ENCODE assay signal across 8 cellular contexts in genomic region chr19:49142866-49143335, GRCh38. TPM values are rescaled to one million over a fixed set of nuclear protein-coding genes. Genes with fewer than 3 reads are reported as not detected.
DNase-seq lines count a peak whose midpoint lies in the region; ATAC-seq and TF ChIP-seq lines count a peak whose summit lies in the region.

No MANE protein-coding gene starts in this region.

- no peaks in the 10 kb centered on the region for H3K36me3 ChIP-seq in uterus

- peak in 1 of 2 donors; percentile 32 for TF ChIP-seq POLR2A in uterus (IDR thresholded peaks at IDR 0.05)

- no peaks in the 10 kb centered on the region for H3K27me3 ChIP-seq in uterus

- POLR2A ChIA-PET in RWPE1 (lab: Yijun Ruan, JAX; ENCODE audit: low non-redundant PET), result no interaction called here

- DNase-seq in DMS 273 treated with DMSO at 0.1 percent for 48 hours (lab: John Stamatoyannopoulos, UW) (peak; percentile 82), RWPE1 (ENCODE audit: low spot score) (peak; percentile 95), anterior cingulate cortex (lab: John Stamatoyannopoulos, UW) (peak in 57 of 58 donors; percentile 22 to 92 (median 82)), left cardiac atrium (peak; percentile 93), pons (ENCODE audit: low spot score) (peak; percentile 92), uterus (peak; percentile 73 to 84), SKM-1 (lab: John Stamatoyannopoulos, UW; ENCODE audit: unreplicated experiment) (no peak)

- no peaks in the 10 kb centered on the region for H3K4me1 ChIP-seq in uterus

- CTCF ChIA-PET in RWPE1 (lab: Yijun Ruan, JAX), result interaction anchor here (0.6 kb wide), 1 partner anchor 112 kb away, joined by 5 read pairs; no protein-coding TSS in a partner anchor

- H3K4me3 ChIP-seq in uterus, result peak overlapping the region; percentile 24 to 26

- intact Hi-C loops in left cardiac atrium (cut with DNase I) (no loop called here), uterus (cut with DNase I; ENCODE audit: low total_unique reads) (loop anchor here (10.0 kb wide), 1 partner anchor 48 kb away; no protein-coding TSS in a partner anchor)

- ATAC-seq in HG02885 (IDR thresholded peaks at IDR 0.05; ENCODE audit: poor library complexity, unreplicated experiment), result peak; percentile 62
- peak; percentile 96 to 98 for ATAC-seq in left cardiac atrium

- peak overlapping the region; percentile 21 for H3K27ac ChIP-seq in RWPE1
- H3K27ac ChIP-seq in uterus, result no peak overlapping the region

- H3K9me3 ChIP-seq in uterus, result no peaks in the 10 kb centered on the region

- TF ChIP-seq CTCF in RWPE1 (conservative IDR thresholded peaks at IDR 0.05; ENCODE audit: low read depth) (no peak), uterus (IDR thresholded peaks at IDR 0.05) (peak in 1 of 4 experiments; percentile 15)

RNA-seq across cellular contexts. Expression of gene HRC, which starts 12.3 kb away (rescaled TPM):
- total RNA-seq in left cardiac atrium, result 100 to 1,000 TPM; 480 to 499 TPM
- 10 to 100 TPM in 1 of 4 donors, 1 to 10 TPM in 2, under 1 TPM in 1; 0.51 to 13.5 (median 6.6) TPM for total RNA-seq in uterus

RNA-seq across cellular contexts. Expression of gene TRPM4, which starts 14.7 kb away (rescaled TPM):
- total RNA-seq in left cardiac atrium (10 to 100 TPM; 24.4 to 30.6 TPM), uterus (10 to 100 TPM in 3 of 4 donors, 1 to 10 TPM in 1; 9.7 to 28.7 (median 15.4) TPM)

RNA-seq across cellular contexts. Expression of gene PPFIA3, which starts 23.6 kb away (rescaled TPM):
- total RNA-seq in left cardiac atrium (10 to 100 TPM in 1 of 2 donors, 1 to 10 TPM in 1; 6.7 to 11.5 TPM), uterus (1 to 10 TPM in 2 of 4 donors, under 1 TPM in 1, not detected in 1; 0.51 to 8.3 (median 7.4) TPM)

RNA-seq across cellular contexts. Expression of gene C19orf73, which starts 24.0 kb away (rescaled TPM):
- total RNA-seq in left cardiac atrium (1 to 10 TPM in 1 of 2 donors, under 1 TPM in 1; 0.47 to 1.6 TPM), uterus (not detected)

RNA-seq across cellular contexts. Expression of gene LIN7B, which starts 28.7 kb away (rescaled TPM):
- total RNA-seq in left cardiac atrium (10 to 100 TPM; 11.4 to 14.9 TPM), uterus (10 to 100 TPM in 1 of 4 donors, 1 to 10 TPM in 2, not detected in 1; 5.1 to 15.2 (median 5.7) TPM)

Comparison
In these comparisons a context has a peak if more than half of its experiments do, and no peak if none do; other contexts are left out.
1. RNA of gene HRC, which starts 12.3 kb away (total RNA-seq): 480 to 499 TPM in left cardiac atrium; 0.51 to 13.5 TPM in uterus; every median in the first group is over 10 times any median in the second.